In the genomic region with DNA sequence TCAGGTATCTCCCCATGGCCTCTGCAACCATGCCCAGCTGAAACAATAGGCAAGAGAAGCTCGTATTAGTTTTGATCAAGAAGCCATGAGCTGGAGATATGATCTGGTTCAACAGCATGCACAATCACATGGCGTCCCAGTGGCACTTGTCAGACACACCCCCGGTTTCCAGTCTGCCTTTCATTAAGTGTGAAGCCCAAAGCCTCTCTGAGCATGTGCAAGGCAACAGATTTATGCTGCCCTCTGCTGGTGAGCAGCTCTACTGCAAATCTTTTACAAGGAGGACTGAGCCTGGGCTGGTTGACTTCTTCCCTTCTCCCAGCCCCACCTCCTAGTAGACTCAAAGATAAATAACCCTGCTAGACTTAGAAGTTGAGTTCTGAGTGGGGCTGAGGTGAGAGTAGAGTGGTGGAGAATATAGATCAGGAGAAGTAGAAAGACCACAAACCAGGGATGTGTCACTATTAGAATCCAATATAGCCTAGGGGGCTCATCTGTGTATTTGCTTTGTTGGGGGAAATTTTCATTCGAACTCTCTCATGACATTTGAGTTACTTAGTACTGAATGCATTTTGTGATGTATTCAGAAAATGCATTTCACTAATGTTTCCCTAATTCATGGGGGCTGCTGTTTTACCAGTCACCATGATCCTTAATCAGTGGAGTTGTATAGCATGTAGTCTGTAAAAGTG, we compare ENCODE assay signal across 7 cellular contexts. TPM values are rescaled to one million over a fixed set of nuclear protein-coding genes. Genes with fewer than 3 reads are reported as not detected.
DNase-seq lines count a peak whose midpoint lies in the region; ATAC-seq, FAIRE-seq and TF ChIP-seq lines count a peak whose summit lies in the region.

No MANE protein-coding gene starts in this region.

- H3K4me3 Mint-ChIP-seq in activated naive CD8-positive, alpha-beta T cell treated with anti-CD3 and anti-CD28 coated beads, Interleukin-2, amount 50 U/mL, for 24 hours = no peak overlapping the region

- DNase-seq in GM12892 (ENCODE audit: insufficient read length) (peak; percentile 2), NCI-H1092 treated with DMSO at 0.1 percent for 48 hours (lab: John Stamatoyannopoulos, UW) (peak; percentile 90), SKM-1 treated with dmso at 0.1 percent for 144 hours (lab: John Stamatoyannopoulos, UW; ENCODE audit: unreplicated experiment) (peak; percentile 45), right atrium auricular region (ENCODE audit: low spot score) (peak; percentile 82), gastrocnemius medialis (peak; percentile 23 to 61)
- DNase-seq in activated naive CD8-positive, alpha-beta T cell treated with anti-CD3 and anti-CD28 coated beads, Interleukin-2, amount 50 U/mL, for 24 hours = peak; percentile 72

- H3K27me3 ChIP-seq in right atrium auricular region = no peaks in the 10 kb centered on the region
- H3K27me3 ChIP-seq in gastrocnemius medialis = no peaks in the 10 kb centered on the region

- in situ Hi-C loops in gastrocnemius medialis (cut with MboI; ENCODE audit: low sequenced_read_pairs in 4 of 4) = no loop called here

- H3K4me3 ChIP-seq in right atrium auricular region (no peak overlapping the region), gastrocnemius medialis (no peak overlapping the region)

- no peaks in the 10 kb centered on the region for H3K9me3 Mint-ChIP-seq in activated naive CD8-positive, alpha-beta T cell treated with anti-CD3 and anti-CD28 coated beads, Interleukin-2, amount 50 U/mL, for 24 hours

- H3K9me3 ChIP-seq in right atrium auricular region = no peaks in the 10 kb centered on the region
- H3K9me3 ChIP-seq in gastrocnemius medialis = no peaks in the 10 kb centered on the region

- H3K27ac ChIP-seq in right atrium auricular region (no peak overlapping the region), gastrocnemius medialis (no peak overlapping the region)

- FAIRE-seq in GM12892 (lab: Jason Lieb, UNC) = peak; percentile 68

- peak; percentile 95 for ATAC-seq in HG02642 (IDR thresholded peaks at IDR 0.05; ENCODE audit: poor library complexity, unreplicated experiment)
- peak; percentile 86 for ATAC-seq in activated naive CD8-positive, alpha-beta T cell treated with anti-CD3 and anti-CD28 coated beads, Interleukin-2, amount 50 U/mL, for 24 hours
- ATAC-seq in gastrocnemius medialis = peak in 1 of 2 donors; percentile 89

- TF ChIP-seq POLR2A in GM12892 (IDR thresholded peaks at IDR 0.05; ENCODE audit: low read depth, low read length) = no peak
- TF ChIP-seq POLR2A in gastrocnemius medialis (IDR thresholded peaks at IDR 0.05) = no peak

- H3K4me1 ChIP-seq in right atrium auricular region (no peaks in the 10 kb centered on the region), gastrocnemius medialis (no peaks in the 10 kb centered on the region)

- H3K36me3 Mint-ChIP-seq in activated naive CD8-positive, alpha-beta T cell treated with anti-CD3 and anti-CD28 coated beads, Interleukin-2, amount 50 U/mL, for 24 hours (ENCODE audit: low read depth) = no peaks in the 10 kb centered on the region

- no peaks in the 10 kb centered on the region for H3K4me1 Mint-ChIP-seq in activated naive CD8-positive, alpha-beta T cell treated with anti-CD3 and anti-CD28 coated beads, Interleukin-2, amount 50 U/mL, for 24 hours

- peaks cover 2% of the 10 kb centered on the region for H3K27me3 Mint-ChIP-seq in activated naive CD8-positive, alpha-beta T cell treated with anti-CD3 and anti-CD28 coated beads, Interleukin-2, amount 50 U/mL, for 24 hours

- no peaks in the 10 kb centered on the region for H3K36me3 ChIP-seq in right atrium auricular region
- H3K36me3 ChIP-seq in gastrocnemius medialis = no peaks in the 10 kb centered on the region

- peak; percentile 52 to 85 for TF ChIP-seq CTCF in right atrium auricular region (IDR thresholded peaks at IDR 0.05)
- peak; percentile 35 to 73 (median 57) for TF ChIP-seq CTCF in gastrocnemius medialis (IDR thresholded peaks at IDR 0.05 in 4 of 5, conservative IDR thresholded peaks at IDR 0.05 in 1 of 5)

- intact Hi-C loops in gastrocnemius medialis (cut with DNase I; ENCODE audit: low total_unique reads) = no loop called here

- no peak overlapping the region for H3K27ac Mint-ChIP-seq in activated naive CD8-positive, alpha-beta T cell treated with anti-CD3 and anti-CD28 coated beads, Interleukin-2, amount 50 U/mL, for 24 hours

RNA-seq across cellular contexts. Expression of a gene that starts 53.7 kb away (rescaled TPM):
- 27.7 TPM for polyA plus RNA-seq in GM12892 (2012; ENCODE audit: missing spikeins)
- 10 to 100 TPM in 1 of 2 donors, 1 to 10 TPM in 1; 4.5 to 10.1 TPM for total RNA-seq in right atrium auricular region
- total RNA-seq in gastrocnemius medialis = 1 to 10 TPM; 1.8 to 4.6 (median 3.5) TPM

Comparison
In these comparisons a context has a peak if more than half of its experiments do, and no peak if none do; other contexts are left out.
1. DNase-seq: peak in every context shown above with its lines; median percentile 90 in NCI-H1092 treated with DMSO at 0.1 percent for 48 hours; 82 in right atrium auricular region; 72 in activated naive CD8-positive, alpha-beta T cell treated with anti-CD3 and anti-CD28 coated beads, Interleukin-2, amount 50 U/mL, for 24 hours; 45 in SKM-1 treated with dmso at 0.1 percent for 144 hours; 42 in gastrocnemius medialis; 2 in GM12892.